ENCODE assay signal across 33 cellular contexts in genomic region chr9:132919609-132920268, GRCh38. TPM values are rescaled to one million over a fixed set of nuclear protein-coding genes. Genes with fewer than 3 reads are reported as not detected.
"Had no signal": no experiment of that assay in that cellular context is flagged by ENCODE, and none has a peak within 500 bp of the region (broad histone marks: within the 10 kb centered on the region; RNA-seq: fewer than 3 reads in every experiment).

No MANE protein-coding gene starts in this region.

- ATAC-seq: activated naive CD8-positive, alpha-beta T cell treated with anti-CD3 and anti-CD28 coated beads, Interleukin-2, amount 50 U/mL, for 24 hours; left lobe of liver; stimulated activated naive B cell treated with anti-CD40 and anti-IgM and Interleukin-4, amounts not matched to agents 10 μg/mL and 1 μg/mL and 100 μg/mL, for 72 hours had no signal

- H3K4me3 ChIP-seq: esophagus squamous epithelium, lung, sigmoid colon, smooth muscle cell, stomach, suprapubic skin, transverse colon had no signal

- DNase-seq: activated CD4-positive, alpha-beta memory T cell treated with anti-CD3 and anti-CD28 coated beads, Interleukin-2, amount 10 ng/mL, durations not matched to agents 7 days and 5 days; activated CD4-positive, alpha-beta T cell treated with anti-CD3 and anti-CD28 coated beads, Interleukin-2, amount 10 ng/mL, durations not matched to agents 7 days and 5 days; activated CD4-positive, CD25-positive, alpha-beta regulatory T cell treated with anti-CD3 and anti-CD28 coated beads, Interleukin-2, amount 50 U/mL, for 72 hours; activated CD8-positive, alpha-beta memory T cell treated with anti-CD3 and anti-CD28 coated beads, Interleukin-2, amount 50 U/mL, for 48 hours; activated gamma-delta T cell; activated naive CD4-positive, alpha-beta T cell treated with anti-CD3 and anti-CD28 coated beads, Interleukin-2, amount 50 U/mL, for 16 hours; activated naive CD8-positive, alpha-beta T cell treated with anti-CD3 and anti-CD28 coated beads, Interleukin-2, amount 50 U/mL, for 24 hours; activated T-cell treated with anti-CD3 and anti-CD28 coated beads, Interleukin-2, amount 50 U/mL, for 24 hours; anterior cingulate cortex; dermis blood vessel endothelial cell; effector CD8-positive, alpha-beta T cell; esophagus squamous epithelium; hippocampal formation; kidney; mesendoderm; nephron progenitor cell; sigmoid colon; stimulated activated CD4-positive, alpha-beta T cell treated with anti-CD3 and anti-CD28 coated beads, Interleukin-1b, Interleukin-23, amount 100 ng/mL, for 48 hours; stimulated activated CD4-positive, alpha-beta T cell treated with anti-CD3 and anti-CD28 coated beads, Interleukin-4, amount 100 ng/mL, for 4 hours; stimulated activated CD8-positive, alpha-beta memory T cell treated with anti-CD3 and anti-CD28 coated beads, Interleukin-4, amount 100 ng/mL, for 48 hours; stimulated activated naive B cell treated with anti-CD40 and anti-IgM and Interleukin-4, amounts not matched to agents 10 μg/mL and 1 μg/mL and 100 μg/mL, for 72 hours; stomach; T-helper 2 cell; transverse colon had no signal

- H3K27me3 ChIP-seq: esophagus squamous epithelium, neutrophil, sigmoid colon, stomach, suprapubic skin, transverse colon had no signal

- H3K4me2 ChIP-seq: smooth muscle cell had no signal

- H3K27ac ChIP-seq: epithelial cell of prostate, esophagus squamous epithelium, neutrophil, sigmoid colon, stomach, suprapubic skin, transverse colon had no signal

- H3K9me3 ChIP-seq: esophagus squamous epithelium, neutrophil, sigmoid colon, stomach, suprapubic skin, transverse colon had no signal

- H3K4me1 ChIP-seq: sigmoid colon, stomach, suprapubic skin, transverse colon had no signal

RNA-seq across cellular contexts. Expression of gene AK8, which starts 41.7 kb away (rescaled TPM):
- total RNA-seq: activated CD4-positive, alpha-beta memory T cell treated with anti-CD3 and anti-CD28 coated beads, Interleukin-2, amount 10 ng/mL, durations not matched to agents 7 days and 5 days; activated CD4-positive, alpha-beta T cell treated with anti-CD3 and anti-CD28 coated beads, Interleukin-2, amount 10 ng/mL, durations not matched to agents 7 days and 5 days; bronchial epithelial cell; dermis blood vessel endothelial cell; left lobe of liver had no signal

RNA-seq across cellular contexts. Expression of gene GFI1B, which starts 58.8 kb away (rescaled TPM):
- total RNA-seq: activated CD4-positive, alpha-beta memory T cell treated with anti-CD3 and anti-CD28 coated beads, Interleukin-2, amount 10 ng/mL, durations not matched to agents 7 days and 5 days; activated CD4-positive, alpha-beta T cell treated with anti-CD3 and anti-CD28 coated beads, Interleukin-2, amount 10 ng/mL, durations not matched to agents 7 days and 5 days; bronchial epithelial cell; dermis blood vessel endothelial cell; osteocyte; renal cortical epithelial cell; smooth muscle cell; suprapubic skin had no signal
- polyA plus RNA-seq: smooth muscle cell, stomach had no signal
